In the genomic region with DNA sequence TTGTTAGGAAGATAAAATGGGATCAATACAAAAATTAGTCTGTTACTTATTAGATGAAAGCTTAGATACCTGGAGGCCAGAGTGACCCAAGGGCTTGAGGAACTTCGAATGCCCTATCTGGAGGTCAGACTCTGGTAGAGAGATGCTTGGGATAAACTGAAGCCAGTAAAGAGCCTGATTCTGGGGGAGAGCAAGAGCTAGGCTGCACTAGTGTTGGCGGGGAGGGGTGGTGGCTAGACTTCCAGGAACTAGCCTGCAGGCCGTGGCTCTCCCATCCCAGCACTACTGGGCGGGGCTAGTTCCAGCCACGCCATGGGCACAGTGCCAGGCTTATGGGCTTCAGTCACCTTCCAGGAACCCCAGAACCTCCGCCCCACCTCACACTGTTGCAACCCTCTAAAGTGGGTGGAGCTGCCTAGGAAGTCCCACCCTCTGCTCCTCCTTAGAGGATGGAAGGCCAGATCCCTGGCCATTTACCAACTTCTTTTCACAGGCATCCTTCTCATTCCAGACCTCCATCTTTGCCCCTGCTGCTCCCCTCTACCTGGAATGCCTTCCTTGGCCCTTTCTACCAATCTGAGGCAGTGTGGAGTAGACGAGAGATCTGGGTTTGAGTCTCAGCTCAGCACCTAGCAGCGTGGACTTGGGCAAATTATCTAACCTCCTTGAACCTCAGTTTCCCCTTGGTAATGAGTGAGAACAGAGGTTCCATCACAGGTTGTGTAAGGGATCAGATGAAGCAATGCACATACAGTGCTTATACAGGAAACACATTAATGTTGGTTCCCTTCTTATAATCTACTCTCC, we compare ENCODE assay signal across 8 cellular contexts. TPM values are rescaled to one million over a fixed set of nuclear protein-coding genes. Genes with fewer than 3 reads are reported as not detected.
DNase-seq lines count a peak whose midpoint lies in the region; ATAC-seq and TF ChIP-seq lines count a peak whose summit lies in the region.

No MANE protein-coding gene starts in this region.

- TF ChIP-seq CTCF in thoracic aorta (IDR thresholded peaks at IDR 0.05) = no peak

- H3K9me3 ChIP-seq in thoracic aorta = no peaks in the 10 kb centered on the region

- ATAC-seq in left cardiac atrium (peak; percentile 76 to 95), thoracic aorta (ENCODE audit: insufficient number of reproducible peaks, low FRiP score, low read depth) (no peak), HG03025 (IDR thresholded peaks at IDR 0.05; ENCODE audit: low FRiP score, unreplicated experiment) (no peak)

- peak; percentile 40 to 55 for DNase-seq in activated T-cell treated with anti-CD3 and anti-CD28 coated beads, Interleukin-2, amount 50 U/mL, for 48 hours
- DNase-seq in activated T-cell treated with anti-CD3 and anti-CD28 coated beads for 4 hours = no peak
- peak; percentile 95 for DNase-seq in SW480 (ENCODE audit: low spot score)
- DNase-seq in left cardiac atrium = peak; percentile 90
- DNase-seq in thoracic aorta (ENCODE audit: low spot score) = peak; percentile 29
- DNase-seq in globus pallidus (ENCODE audit: low spot score) = no peak
- no peak for DNase-seq in activated CD8-positive, alpha-beta memory T cell treated with anti-CD3 and anti-CD28 coated beads, Interleukin-2, amount 50 U/mL, for 48 hours

- intact Hi-C loops in left cardiac atrium (cut with DNase I) = no loop called here

- no peaks in the 10 kb centered on the region for H3K36me3 ChIP-seq in thoracic aorta

- no peak overlapping the region for H3K4me3 ChIP-seq in thoracic aorta

- H3K27me3 ChIP-seq in thoracic aorta (replicated peaks; ENCODE audit: insufficient read depth) = no peaks in the 10 kb centered on the region

- H3K4me1 ChIP-seq in thoracic aorta (ENCODE audit: control insufficient read depth in 1 of 2, low read depth in 2 of 2) = no peaks in the 10 kb centered on the region

- no peak overlapping the region for H3K27ac ChIP-seq in thoracic aorta

RNA-seq across cellular contexts. Expression of a gene that starts 6.3 kb away (rescaled TPM):
- total RNA-seq in left cardiac atrium (1 to 10 TPM; 1.0 to 1.6 TPM), thoracic aorta (1 to 10 TPM in 1 of 2 donors, not detected in 1; 1.8 TPM)

RNA-seq across cellular contexts. Expression of a gene that starts 17.8 kb away (rescaled TPM):
- total RNA-seq in left cardiac atrium (100 to 1,000 TPM; 118 to 131 TPM), thoracic aorta (10 to 100 TPM; 38.7 to 59.4 TPM)

RNA-seq across cellular contexts. Expression of a gene that starts 26.6 kb away (rescaled TPM):
- 100 to 1,000 TPM; 431 to 588 TPM for total RNA-seq in left cardiac atrium
- total RNA-seq in thoracic aorta = 100 to 1,000 TPM; 219 to 695 TPM

RNA-seq across cellular contexts. Expression of a gene that starts 27.2 kb away (rescaled TPM):
- total RNA-seq in left cardiac atrium (10 to 100 TPM; 50.8 to 55.7 TPM), thoracic aorta (10 to 100 TPM; 37.6 to 52.7 TPM)

RNA-seq across cellular contexts. Expression of a gene that starts 57.2 kb away (rescaled TPM):
- total RNA-seq in left cardiac atrium (under 1 TPM; 0.29 to 0.55 TPM), thoracic aorta (1 to 10 TPM in 1 of 2 donors, under 1 TPM in 1; 0.95 to 2.3 TPM)

Comparison
In these comparisons a context has a peak if more than half of its experiments do, and no peak if none do; other contexts are left out.
1. DNase-seq: peak in activated T-cell treated with anti-CD3 and anti-CD28 coated beads, Interleukin-2, amount 50 U/mL, for 48 hours (2 of 2), SW480 (single experiment), left cardiac atrium (single experiment) and thoracic aorta (single experiment); none in activated T-cell treated with anti-CD3 and anti-CD28 coated beads for 4 hours (single experiment), globus pallidus (single experiment) and activated CD8-positive, alpha-beta memory T cell treated with anti-CD3 and anti-CD28 coated beads, Interleukin-2, amount 50 U/mL, for 48 hours (single experiment).
2. ATAC-seq: peak in left cardiac atrium (2 of 2); none in thoracic aorta (single experiment) and HG03025 (single experiment).